Comparison of ENCODE assay signal across 1 cellular context in the genomic region with DNA sequence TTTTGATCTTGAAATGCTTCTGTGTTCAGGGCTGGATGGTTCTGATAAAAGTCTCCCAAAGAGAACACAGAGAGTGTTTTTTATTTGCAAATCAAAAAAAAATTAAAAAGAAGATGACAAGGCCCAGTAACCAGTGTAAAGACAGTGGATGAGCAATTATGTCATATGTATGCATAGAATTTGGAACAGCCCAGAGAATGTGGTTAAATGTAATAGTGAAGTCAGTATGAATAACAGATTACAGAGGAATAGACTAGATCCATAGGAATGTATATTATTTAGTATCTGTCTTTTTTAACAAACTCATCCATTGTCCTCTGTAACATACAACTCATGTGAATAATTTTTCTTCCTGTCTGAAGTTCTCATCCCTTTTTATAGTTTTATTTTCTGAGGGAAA.
A peak's percentile ranks its signal among the peaks of the same experiment; 100 is the strongest.
TF ChIP-seq lines count a peak whose summit lies in the region.

No MANE protein-coding gene starts in this region.

TF ChIP-seq in SK-N-SH, 30 proteins besides CTCF, POLR2A, EP300 and RAD21 (continued from another document):
- peak; percentile 63; the same call in 1 of the 2 replicates for TF ChIP-seq ZBTB33 (IDR thresholded peaks at IDR 0.05; ENCODE audit: borderline replicate concordance, low read depth)
- no peak for TF ChIP-seq MEF2A (IDR thresholded peaks at IDR 0.05; ENCODE audit: borderline replicate concordance, low read depth)
- TF ChIP-seq, protein P1, sequence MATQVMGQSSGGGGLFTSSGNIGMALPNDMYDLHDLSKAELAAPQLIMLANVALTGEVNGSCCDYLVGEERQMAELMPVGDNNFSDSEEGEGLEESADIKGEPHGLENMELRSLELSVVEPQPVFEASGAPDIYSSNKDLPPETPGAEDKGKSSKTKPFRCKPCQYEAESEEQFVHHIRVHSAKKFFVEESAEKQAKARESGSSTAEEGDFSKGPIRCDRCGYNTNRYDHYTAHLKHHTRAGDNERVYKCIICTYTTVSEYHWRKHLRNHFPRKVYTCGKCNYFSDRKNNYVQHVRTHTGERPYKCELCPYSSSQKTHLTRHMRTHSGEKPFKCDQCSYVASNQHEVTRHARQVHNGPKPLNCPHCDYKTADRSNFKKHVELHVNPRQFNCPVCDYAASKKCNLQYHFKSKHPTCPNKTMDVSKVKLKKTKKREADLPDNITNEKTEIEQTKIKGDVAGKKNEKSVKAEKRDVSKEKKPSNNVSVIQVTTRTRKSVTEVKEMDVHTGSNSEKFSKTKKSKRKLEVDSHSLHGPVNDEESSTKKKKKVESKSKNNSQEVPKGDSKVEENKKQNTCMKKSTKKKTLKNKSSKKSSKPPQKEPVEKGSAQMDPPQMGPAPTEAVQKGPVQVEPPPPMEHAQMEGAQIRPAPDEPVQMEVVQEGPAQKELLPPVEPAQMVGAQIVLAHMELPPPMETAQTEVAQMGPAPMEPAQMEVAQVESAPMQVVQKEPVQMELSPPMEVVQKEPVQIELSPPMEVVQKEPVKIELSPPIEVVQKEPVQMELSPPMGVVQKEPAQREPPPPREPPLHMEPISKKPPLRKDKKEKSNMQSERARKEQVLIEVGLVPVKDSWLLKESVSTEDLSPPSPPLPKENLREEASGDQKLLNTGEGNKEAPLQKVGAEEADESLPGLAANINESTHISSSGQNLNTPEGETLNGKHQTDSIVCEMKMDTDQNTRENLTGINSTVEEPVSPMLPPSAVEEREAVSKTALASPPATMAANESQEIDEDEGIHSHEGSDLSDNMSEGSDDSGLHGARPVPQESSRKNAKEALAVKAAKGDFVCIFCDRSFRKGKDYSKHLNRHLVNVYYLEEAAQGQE (IDR thresholded peaks at IDR 0.05; ENCODE audit: low read depth, low read length) = no peak
- TF ChIP-seq JUND (IDR thresholded peaks at IDR 0.05) = peak; percentile 78
- TF ChIP-seq, protein P2, sequence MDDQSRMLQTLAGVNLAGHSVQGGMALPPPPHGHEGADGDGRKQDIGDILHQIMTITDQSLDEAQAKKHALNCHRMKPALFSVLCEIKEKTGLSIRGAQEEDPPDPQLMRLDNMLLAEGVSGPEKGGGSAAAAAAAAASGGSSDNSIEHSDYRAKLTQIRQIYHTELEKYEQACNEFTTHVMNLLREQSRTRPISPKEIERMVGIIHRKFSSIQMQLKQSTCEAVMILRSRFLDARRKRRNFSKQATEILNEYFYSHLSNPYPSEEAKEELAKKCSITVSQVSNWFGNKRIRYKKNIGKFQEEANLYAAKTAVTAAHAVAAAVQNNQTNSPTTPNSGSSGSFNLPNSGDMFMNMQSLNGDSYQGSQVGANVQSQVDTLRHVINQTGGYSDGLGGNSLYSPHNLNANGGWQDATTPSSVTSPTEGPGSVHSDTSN (IDR thresholded peaks at IDR 0.05) = peak; percentile 87
- TF ChIP-seq FOXM1 (IDR thresholded peaks at IDR 0.05; ENCODE audit: low read depth) = peak; percentile 55; the same call in 1 of the 2 replicates
- TF ChIP-seq TCF12 (IDR thresholded peaks at IDR 0.05) = peak; percentile 90
- TF ChIP-seq NRF1 (IDR thresholded peaks at IDR 0.05; ENCODE audit: low read depth, low read length) = no peak
- TF ChIP-seq NFIC (IDR thresholded peaks at IDR 0.05; ENCODE audit: borderline replicate concordance) = peak; percentile 74
- TF ChIP-seq TEAD4 (IDR thresholded peaks at IDR 0.05; ENCODE audit: borderline replicate concordance, insufficient read depth) = peak; percentile 84; the same call in 1 of the 2 replicates
